ENCODE assay signal across 30 cellular contexts in genomic region chr9:117551171-117551570, GRCh38.
"Had no signal": no experiment of that assay in that cellular context is flagged by ENCODE, and none has a peak within 500 bp of the region (broad histone marks: within the 10 kb centered on the region; RNA-seq: fewer than 3 reads in every experiment).

No MANE protein-coding gene starts in this region.

- FAIRE-seq: astrocyte, bronchial epithelial cell, colon had no signal

- H3K4me3 ChIP-seq: esophagus muscularis mucosa, gastroesophageal sphincter, heart right ventricle had no signal

- H3K9me3 ChIP-seq: esophagus muscularis mucosa, gastroesophageal sphincter, heart right ventricle had no signal

- H3K27ac ChIP-seq: brain microvascular endothelial cell, esophagus muscularis mucosa, foreskin keratinocyte, gastroesophageal sphincter, heart right ventricle, VCaP had no signal

- DNase-seq: activated CD4-positive, alpha-beta T cell treated with anti-CD3 and anti-CD28 coated beads for 1 hour; activated CD4-positive, alpha-beta T cell treated with anti-CD3 and anti-CD28 coated beads for 4 hours; activated CD4-positive, alpha-beta T cell treated with anti-CD3 and anti-CD28 coated beads, Interleukin-2, amount 10 ng/mL, durations not matched to agents 7 days and 5 days; activated CD4-positive, alpha-beta T cell treated with anti-CD3 and anti-CD28 coated beads, Interleukin-2, amount 50 U/mL, for 48 hours; activated CD8-positive, alpha-beta memory T cell treated with anti-CD3 and anti-CD28 coated beads for 24 hours; activated CD8-positive, alpha-beta T cell treated with anti-CD3 and anti-CD28 coated beads for 36 hours; activated effector memory CD4-positive, alpha-beta T cell treated with Interleukin-2 at 50 U/mL for 16 hours; activated gamma-delta T cell treated with Interleukin-2 at 50 U/mL for 16 hours; activated naive CD4-positive, alpha-beta T cell treated with anti-CD3 and anti-CD28 coated beads, Interleukin-2, amount 50 U/mL, for 16 hours; activated naive CD4-positive, alpha-beta T cell treated with Interleukin-2 at 50 U/mL for 16 hours; activated T-cell treated with anti-CD3 and anti-CD28 coated beads, Interleukin-2, amount 50 U/mL, for 4 hours; amniotic stem cell; anterior cingulate cortex; brain microvascular endothelial cell; cortex of kidney; dermis blood vessel endothelial cell; effector CD4-positive, alpha-beta T cell; effector memory CD8-positive, alpha-beta T cell; erythroblast; foreskin keratinocyte; heart right ventricle; T-helper 2 cell had no signal

- H3K36me3 ChIP-seq: brain microvascular endothelial cell, esophagus muscularis mucosa, gastroesophageal sphincter, heart right ventricle had no signal

- ATAC-seq: activated CD8-positive, alpha-beta T cell treated with anti-CD3 and anti-CD28 coated beads for 36 hours; activated T-cell treated with anti-CD3 and anti-CD28 coated beads, Interleukin-2, amount 50 U/mL, for 4 hours; activated T-helper 17 cell treated with anti-CD3 and anti-CD28 coated beads, Interleukin-2, amount 50 U/mL, for 72 hours; effector memory CD8-positive, alpha-beta T cell; foreskin keratinocyte; gastroesophageal sphincter; heart right ventricle; WTC11 had no signal

- H3K27me3 ChIP-seq: brain microvascular endothelial cell, foreskin keratinocyte had no signal

- H3K4me1 ChIP-seq: esophagus muscularis mucosa, foreskin keratinocyte, gastroesophageal sphincter had no signal
